8 cellular contexts compared by ENCODE assay signal in genomic region chr19:49983645-49984229, GRCh38. TPM values are rescaled to one million over a fixed set of nuclear protein-coding genes. Genes with fewer than 3 reads are reported as not detected.
DNase-seq lines count a peak whose midpoint lies in the region; ATAC-seq and TF ChIP-seq lines count a peak whose summit lies in the region.

No MANE protein-coding gene starts in this region.

- H3K4me1 ChIP-seq in ascending aorta, result no peaks in the 10 kb centered on the region

- DNase-seq in GM03348 (ENCODE audit: low spot score) (peak; percentile 73), MV-4-11 (lab: John Stamatoyannopoulos, UW) (peak; percentile 74), ascending aorta (ENCODE audit: low spot score in 2 of 2) (peak in 1 of 2 donors; percentile 74), iPS-NIHi7 (ENCODE audit: extremely low spot score) (peak; percentile 69)
- DNase-seq in T-helper 2 cell treated with Interferon-gamma antibody and Interleukin-4, amounts not matched to agents 5 μg/mL and 100 μg/mL, for 36 hours (ENCODE audit: low spot score), result peak; percentile 56
- DNase-seq in stimulated activated CD4-positive, alpha-beta T cell treated with anti-CD3 and anti-CD28 coated beads, Interleukin-1b, Interleukin-23, amount 100 ng/mL, for 24 hours (ENCODE audit: low read depth in 4 of 4, low spot score in 1 of 4), result peak; percentile 71 to 86 (median 75)

- no peaks in the 10 kb centered on the region for H3K4me1 Mint-ChIP-seq in T-helper 2 cell treated with Interferon-gamma antibody and Interleukin-4, amounts not matched to agents 5 μg/mL and 100 μg/mL, for 36 hours (ENCODE audit: low read depth)

- peaks cover 38 to 60% of the 10 kb centered on the region in 2 donors for H3K36me3 ChIP-seq in ascending aorta

- no peaks in the 10 kb centered on the region for H3K27me3 ChIP-seq in ascending aorta

- ATAC-seq in GM19023 (IDR thresholded peaks at IDR 0.05; ENCODE audit: unreplicated experiment) (no peak), GM18870 (IDR thresholded peaks at IDR 0.05; ENCODE audit: unreplicated experiment) (no peak)

- peak; percentile 73 to 78 (median 75) for TF ChIP-seq CTCF in ascending aorta (IDR thresholded peaks at IDR 0.05)

- H3K4me3 ChIP-seq in ascending aorta, result no peak overlapping the region

- no peaks in the 10 kb centered on the region for H3K27me3 Mint-ChIP-seq in T-helper 2 cell treated with Interferon-gamma antibody and Interleukin-4, amounts not matched to agents 5 μg/mL and 100 μg/mL, for 36 hours (ENCODE audit: low read depth)

- H3K9me3 Mint-ChIP-seq in T-helper 2 cell treated with Interferon-gamma antibody and Interleukin-4, amounts not matched to agents 5 μg/mL and 100 μg/mL, for 36 hours, result no peaks in the 10 kb centered on the region

- no peak overlapping the region for H3K4me3 Mint-ChIP-seq in T-helper 2 cell treated with Interferon-gamma antibody and Interleukin-4, amounts not matched to agents 5 μg/mL and 100 μg/mL, for 36 hours

- H3K27ac Mint-ChIP-seq in T-helper 2 cell treated with Interferon-gamma antibody and Interleukin-4, amounts not matched to agents 5 μg/mL and 100 μg/mL, for 36 hours, result no peak overlapping the region

- H3K9me3 ChIP-seq in ascending aorta, result no peaks in the 10 kb centered on the region

- no peak overlapping the region for H3K27ac ChIP-seq in ascending aorta

- H3K36me3 Mint-ChIP-seq in T-helper 2 cell treated with Interferon-gamma antibody and Interleukin-4, amounts not matched to agents 5 μg/mL and 100 μg/mL, for 36 hours (ENCODE audit: low read depth), result peaks cover 35% of the 10 kb centered on the region

- intact Hi-C loops in ascending aorta (cut with DNase I), result loop anchor here (1.0 kb wide), 1 partner anchor 46 kb away; no protein-coding TSS in a partner anchor

RNA-seq across cellular contexts. Expression of gene SIGLEC11, which starts 22.8 kb away (rescaled TPM):
- total RNA-seq in ascending aorta, result 12.7 TPM

RNA-seq across cellular contexts. Expression of gene VRK3, which starts 41.4 kb away (rescaled TPM):
- total RNA-seq in ascending aorta, result 27.6 TPM

RNA-seq across cellular contexts. Expression of gene ZNF473, which starts 42.1 kb away (rescaled TPM):
- total RNA-seq in ascending aorta, result 3.4 TPM

RNA-seq across cellular contexts. Expression of gene NUP62, which starts 54.4 kb away (rescaled TPM):
- total RNA-seq in ascending aorta, result 38.8 TPM

RNA-seq across cellular contexts. Expression of gene ATF5, which starts 54.7 kb away (rescaled TPM):
- total RNA-seq in ascending aorta, result 4.3 TPM
